In the genomic region with DNA sequence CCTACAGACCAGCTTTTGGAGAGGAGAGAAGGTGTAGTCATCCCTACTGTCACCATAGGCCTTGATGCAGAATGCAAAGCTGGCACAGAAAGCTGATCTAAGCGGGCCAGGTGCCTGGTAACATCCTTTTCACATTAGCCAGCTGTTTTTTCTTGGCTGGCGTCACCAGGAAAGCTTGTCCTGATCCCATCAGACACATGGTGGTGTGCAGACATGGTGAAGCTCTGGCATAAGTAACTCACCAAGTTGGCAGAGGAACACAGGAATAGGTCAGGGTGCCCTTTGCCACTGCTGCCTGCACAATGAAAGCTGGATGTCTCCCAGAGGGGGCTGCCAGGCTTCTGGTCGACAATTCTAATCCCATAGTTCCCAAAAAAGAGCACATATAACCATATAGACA, we compare ENCODE assay signal across 15 cellular contexts.
"Had no signal": no experiment of that assay in that cellular context is flagged by ENCODE, and none has a peak within 500 bp of the region (broad histone marks: within the 10 kb centered on the region; RNA-seq: fewer than 3 reads in every experiment).

No MANE protein-coding gene starts in this region.

- H3K9me3 ChIP-seq: mucosa of descending colon, transverse colon, vagina had no signal

- H3K27ac ChIP-seq: esophagus squamous epithelium, transverse colon, vagina had no signal

- DNase-seq: activated CD4-positive, alpha-beta memory T cell treated with anti-CD3 and anti-CD28 coated beads for 36 hours; activated CD4-positive, alpha-beta T cell treated with anti-CD3 and anti-CD28 coated beads for 36 hours; activated T-cell treated with anti-CD3 and anti-CD28 coated beads for 4 hours; effector memory CD8-positive, alpha-beta T cell; esophagus squamous epithelium; immature natural killer cell; kidney glomerular epithelial cell; mesenchymal stem cell; mucosa of descending colon; naive B cell; stimulated activated CD4-positive, alpha-beta T cell treated with anti-CD3 and anti-CD28 coated beads, Interleukin-2, amount 100 ng/mL, for 24 hours; stimulated activated naive CD8-positive, alpha-beta T cell treated with anti-CD3 and anti-CD28 coated beads, Interleukin-15, Interleukin-2, amounts not matched to agents 100 U/mL and 50 U/mL, for 24 hours; transverse colon had no signal

- H3K36me3 ChIP-seq: esophagus squamous epithelium, transverse colon, vagina had no signal

- FAIRE-seq: bronchial epithelial cell had no signal

- H3K4me1 ChIP-seq: transverse colon had no signal

- H3K4me3 ChIP-seq: esophagus squamous epithelium, mucosa of descending colon, transverse colon, vagina had no signal

- H3K27me3 ChIP-seq: esophagus squamous epithelium, transverse colon, vagina had no signal
